15 cellular contexts compared by ENCODE assay signal in genomic region chr11:2811206-2812091, GRCh38.
DNase-seq lines count a peak whose midpoint lies in the region; ATAC-seq, FAIRE-seq and TF ChIP-seq lines count a peak whose summit lies in the region.
"Had no signal": no experiment of that assay in that cellular context is flagged by ENCODE, and none has a peak within 500 bp of the region (broad histone marks: within the 10 kb centered on the region; RNA-seq: fewer than 3 reads in every experiment).

No MANE protein-coding gene starts in this region.

- WGBS in esophagus muscularis mucosa = 75% methylated on average over 23 of the region's 34 CpGs
- 82 to 84% methylated on average over 32 to 34 of the region's 34 CpGs for WGBS in thyroid gland, 2 donors

- peak overlapping the region; percentile 94 for H3K27ac Mint-ChIP-seq in mesothelial cell of epicardium

- H3K27me3 ChIP-seq in esophagus muscularis mucosa (no peaks in the 10 kb centered on the region), thyroid gland (no peaks in the 10 kb centered on the region)

- no peaks in the 10 kb centered on the region for H3K36me3 Mint-ChIP-seq in mesothelial cell of epicardium

- FAIRE-seq in D721Med (lab: Jason Lieb, UNC) = no peak
- FAIRE-seq: GM18507, TTC549 had no signal

- peaks cover 57% of the 10 kb centered on the region for H3K4me1 Mint-ChIP-seq in mesothelial cell of epicardium

- no peak for ATAC-seq in HG03095 (IDR thresholded peaks at IDR 0.05; ENCODE audit: unreplicated experiment)
- no peak for ATAC-seq in HG02610 (IDR thresholded peaks at IDR 0.05; ENCODE audit: unreplicated experiment)
- ATAC-seq: activated CD8-positive, alpha-beta T cell treated with anti-CD3 and anti-CD28 coated beads for 36 hours; HCT116 had no signal

- peak overlapping the region; percentile 69 for H3K4me3 ChIP-seq in SK-N-MC
- H3K4me3 ChIP-seq in esophagus muscularis mucosa = peak overlapping the region in 3 of 4 donors; percentile 24 to 45 (median 31)
- no peak overlapping the region for H3K4me3 ChIP-seq in thyroid gland (replicated peaks in 1 of 3)

- H3K4me3 Mint-ChIP-seq in mesothelial cell of epicardium = no peak overlapping the region
- H3K4me3 Mint-ChIP-seq: activated CD8-positive, alpha-beta T cell treated with anti-CD3 and anti-CD28 coated beads for 36 hours had no signal

- no peak for TF ChIP-seq POLR2A in esophagus muscularis mucosa (IDR thresholded peaks at IDR 0.05; ENCODE audit: low read depth)
- TF ChIP-seq POLR2A in thyroid gland (IDR thresholded peaks at IDR 0.05) = no peak

- H3K9me3 Mint-ChIP-seq in mesothelial cell of epicardium = peaks cover 21% of the 10 kb centered on the region

- H3K4me1 ChIP-seq in esophagus muscularis mucosa = peaks cover 41 to 50% (median 49%) of the 10 kb centered on the region in 4 donors
- H3K4me1 ChIP-seq in thyroid gland = peaks cover 7 to 24% of the 10 kb centered on the region in 2 donors

- H3K36me3 ChIP-seq in SK-N-MC (ENCODE audit: insufficient read depth, low read length) (no peaks in the 10 kb centered on the region), esophagus muscularis mucosa (no peaks in the 10 kb centered on the region), thyroid gland (no peaks in the 10 kb centered on the region)

- H3K27ac ChIP-seq in SK-N-MC (peak overlapping the region; percentile 57; the same call in 1 of the 2 replicates), esophagus muscularis mucosa (replicated peaks in 1 of 4) (peak overlapping the region; percentile 15 to 61 (median 16)), thyroid gland (peak overlapping the region in 2 of 3 donors; percentile 24 to 33)

- no peak for TF ChIP-seq EP300 in esophagus muscularis mucosa (IDR thresholded peaks at IDR 0.05)

- intact Hi-C loops in esophagus muscularis mucosa (cut with DNase I) (no loop called here), thyroid gland (cut with DNase I) (no loop called here)

- H3K9me3 ChIP-seq in SK-N-MC (ENCODE audit: low read depth, low read length) (no peaks in the 10 kb centered on the region), esophagus muscularis mucosa (peaks cover 0 to 10% (median 3%) of the 10 kb centered on the region in 4 donors), thyroid gland (no peaks in the 10 kb centered on the region)

- H3K9ac ChIP-seq in SK-N-MC (ENCODE audit: insufficient read length) = peak overlapping the region; percentile 55

- DNase-seq in SK-N-MC (ENCODE audit: low read depth, low spot score) (no peak), esophagus muscularis mucosa (ENCODE audit: extremely low spot score) (no peak), mesothelial cell of epicardium (ENCODE audit: low spot score in 2 of 2, unreplicated experiment in 2 of 2) (no peak), thyroid gland (no peak), SHP77 treated with DMSO at 0.1 percent for 48 hours (lab: John Stamatoyannopoulos, UW) (no peak), D721Med (ENCODE audit: insufficient read length, low spot score) (no peak)
- DNase-seq: activated CD8-positive, alpha-beta T cell treated with anti-CD3 and anti-CD28 coated beads for 36 hours; C1 segment of cervical spinal cord; NCI-H1436 treated with DMSO at 0.1 percent for 48 hours; NCI-H446 treated with DMSO at 0.1 percent for 48 hours had no signal

- TF ChIP-seq CTCF in esophagus muscularis mucosa (IDR thresholded peaks at IDR 0.05) (no peak), mesothelial cell of epicardium (IDR thresholded peaks at IDR 0.05; ENCODE audit: unreplicated experiment) (no peak), thyroid gland (IDR thresholded peaks at IDR 0.05) (no peak), D721Med (IDR thresholded peaks at IDR 0.05; ENCODE audit: insufficient read depth, missing control alignments) (no peak)

- no peaks in the 10 kb centered on the region for H3K27me3 Mint-ChIP-seq in mesothelial cell of epicardium (ENCODE audit: low read depth)
- H3K27me3 Mint-ChIP-seq: activated CD8-positive, alpha-beta T cell treated with anti-CD3 and anti-CD28 coated beads for 36 hours had no signal

Comparison
In these comparisons a context has a peak if more than half of its experiments do, and no peak if none do; other contexts are left out.
1. H3K4me3 ChIP-seq: peak in SK-N-MC (single experiment) and esophagus muscularis mucosa (3 of 4); none in thyroid gland (0 of 3).
2. Peak in every context shown above with its lines, with median percentiles within 50 percentile points of each other: H3K27ac ChIP-seq.